In the genomic region with DNA sequence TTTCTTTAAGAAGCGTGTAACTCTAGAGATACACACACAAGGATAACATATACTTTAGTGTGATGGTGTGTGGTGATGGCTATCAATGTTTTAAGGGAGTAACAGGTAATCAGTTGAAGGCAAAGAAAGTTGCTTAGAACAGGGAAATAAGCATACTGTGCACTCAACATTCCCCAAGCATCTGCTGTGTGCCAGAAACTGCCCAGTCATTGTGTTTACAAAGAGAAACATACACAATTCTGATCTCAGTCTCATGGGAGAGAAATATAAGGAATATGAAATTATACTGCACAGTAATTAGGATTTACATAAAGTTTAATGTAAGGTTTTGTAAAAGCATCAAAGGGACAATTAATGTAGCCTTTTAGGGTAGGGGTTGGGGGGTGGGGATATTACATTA, we compare ENCODE assay signal across 2 cellular contexts.
TF ChIP-seq lines count a peak whose summit lies in the region.

No MANE protein-coding gene starts in this region.

TF ChIP-seq in A549, 52 proteins besides CTCF, POLR2A, EP300 and RAD21 (continued from another document):
- TF ChIP-seq FOXS1 (CRISPR knock-in tag; IDR thresholded peaks at IDR 0.05): no peak
- peak; percentile 61 for TF ChIP-seq NFE2L2 (conservative IDR thresholded peaks at IDR 0.05; ENCODE audit: low read length)
- no peak for TF ChIP-seq PHF8 (IDR thresholded peaks at IDR 0.05; ENCODE audit: borderline replicate concordance, low read depth)

TF ChIP-seq in GM23338, 12 proteins besides CTCF, POLR2A, EP300 and RAD21:
- TF ChIP-seq ZNF462 (CRISPR knock-in tag; IDR thresholded peaks at IDR 0.05): no peak
- no peak for TF ChIP-seq EZH2 (IDR thresholded peaks at IDR 0.05; ENCODE audit: low read depth, unreplicated experiment)
- no peak for TF ChIP-seq ZNF114 (CRISPR knock-in tag; IDR thresholded peaks at IDR 0.05)
- TF ChIP-seq ZNF331 (CRISPR knock-in tag; IDR thresholded peaks at IDR 0.05; ENCODE audit: low read depth): no peak
- TF ChIP-seq NANOG (IDR thresholded peaks at IDR 0.05; ENCODE audit: borderline replicate concordance): no peak
- TF ChIP-seq CREB1 (CRISPR knock-in tag; IDR thresholded peaks at IDR 0.05; ENCODE audit: low read depth): no peak
- no peak for TF ChIP-seq EZH2phosphoT487 (IDR thresholded peaks at IDR 0.05; ENCODE audit: unreplicated experiment)
- no peak for TF ChIP-seq ETS1 (IDR thresholded peaks at IDR 0.05)
- TF ChIP-seq POLR2AphosphoS5 (IDR thresholded peaks at IDR 0.05; ENCODE audit: low read depth): no peak
